Comparison of ENCODE assay signal across 8 cellular contexts in genomic region chr14:95527392-95528002, GRCh38. TPM values are rescaled to one million over a fixed set of nuclear protein-coding genes. Genes with fewer than 3 reads are reported as not detected.
DNase-seq lines count a peak whose midpoint lies in the region; ATAC-seq and TF ChIP-seq lines count a peak whose summit lies in the region.

No MANE protein-coding gene starts in this region.

- peak; percentile 69 for TF ChIP-seq CTCF in epithelial cell of esophagus (IDR thresholded peaks at IDR 0.05; ENCODE audit: insufficient read depth, low read depth, low read length, missing control alignments)

- H3K4me3 ChIP-seq in epithelial cell of esophagus (ENCODE audit: low read length): no peak overlapping the region

- peak overlapping the region; percentile 62 for H3K4me3 Mint-ChIP-seq in natural killer cell treated with Interleukin-12 subunit alpha and Interleukin-12 subunit beta and Interleukin-15 and Interleukin-18, amount 100 ng/mL, for 72 hours

- peaks cover 10% of the 10 kb centered on the region for H3K36me3 Mint-ChIP-seq in natural killer cell treated with Interleukin-12 subunit alpha and Interleukin-12 subunit beta and Interleukin-15 and Interleukin-18, amount 100 ng/mL, for 72 hours

- DNase-seq in NCI-H510A treated with DMSO at 0.1 percent for 48 hours (lab: John Stamatoyannopoulos, UW) (peak; percentile 16), NCI-H510A (lab: John Stamatoyannopoulos, UW) (no peak), NCI-H2081 (lab: John Stamatoyannopoulos, UW) (peak; percentile 58 to 72), epithelial cell of esophagus (ENCODE audit: low read depth) (peak; percentile 57), retina (no peak)
- peak; percentile 62 to 73 for DNase-seq in activated CD4-positive, alpha-beta T cell treated with anti-CD3 and anti-CD28 coated beads, Interleukin-2, amount 50 U/mL, for 48 hours
- no peak for DNase-seq in natural killer cell treated with Interleukin-12 subunit alpha and Interleukin-12 subunit beta and Interleukin-15 and Interleukin-18, amount 100 ng/mL, for 72 hours (ENCODE audit: low spot score)

- no peaks in the 10 kb centered on the region for H3K9me3 Mint-ChIP-seq in natural killer cell treated with Interleukin-12 subunit alpha and Interleukin-12 subunit beta and Interleukin-15 and Interleukin-18, amount 100 ng/mL, for 72 hours

- no peaks in the 10 kb centered on the region for H3K27me3 Mint-ChIP-seq in natural killer cell treated with Interleukin-12 subunit alpha and Interleukin-12 subunit beta and Interleukin-15 and Interleukin-18, amount 100 ng/mL, for 72 hours

- H3K4me1 Mint-ChIP-seq in natural killer cell treated with Interleukin-12 subunit alpha and Interleukin-12 subunit beta and Interleukin-15 and Interleukin-18, amount 100 ng/mL, for 72 hours (ENCODE audit: low read depth in 2 of 2): peaks cover 56 to 74% of the 10 kb centered on the region in 2 donors

- peak in 1 of 2 donors; percentile 54 for ATAC-seq in natural killer cell treated with Interleukin-12 subunit alpha and Interleukin-12 subunit beta and Interleukin-15 and Interleukin-18, amount 100 ng/mL, for 72 hours
- no peak for ATAC-seq in HG02981 (IDR thresholded peaks at IDR 0.05; ENCODE audit: unreplicated experiment)

- peak overlapping the region; percentile 66 to 94 for H3K27ac Mint-ChIP-seq in natural killer cell treated with Interleukin-12 subunit alpha and Interleukin-12 subunit beta and Interleukin-15 and Interleukin-18, amount 100 ng/mL, for 72 hours

RNA-seq across cellular contexts. Expression of gene GLRX5, which starts 7.4 kb away (rescaled TPM):
- 10 to 100 TPM; 35.5 to 36.1 TPM for total RNA-seq in natural killer cell treated with Interleukin-12 subunit alpha and Interleukin-12 subunit beta and Interleukin-15 and Interleukin-18, amount 100 ng/mL, for 72 hours

RNA-seq across cellular contexts. Expression of gene SYNE3, which starts 11.0 kb away (rescaled TPM):
- 10 to 100 TPM; 46.9 to 62.4 TPM for total RNA-seq in natural killer cell treated with Interleukin-12 subunit alpha and Interleukin-12 subunit beta and Interleukin-15 and Interleukin-18, amount 100 ng/mL, for 72 hours

Comparison
In these comparisons a context has a peak if more than half of its experiments do, and no peak if none do; other contexts are left out.
1. DNase-seq: peak in NCI-H510A treated with DMSO at 0.1 percent for 48 hours (single experiment), NCI-H2081 (2 of 2), activated CD4-positive, alpha-beta T cell treated with anti-CD3 and anti-CD28 coated beads, Interleukin-2, amount 50 U/mL, for 48 hours (2 of 2) and epithelial cell of esophagus (single experiment); none in NCI-H510A (single experiment), natural killer cell treated with Interleukin-12 subunit alpha and Interleukin-12 subunit beta and Interleukin-15 and Interleukin-18, amount 100 ng/mL, for 72 hours (single experiment) and retina (single experiment).